ENCODE assay signal across 13 cellular contexts in the genomic region with DNA sequence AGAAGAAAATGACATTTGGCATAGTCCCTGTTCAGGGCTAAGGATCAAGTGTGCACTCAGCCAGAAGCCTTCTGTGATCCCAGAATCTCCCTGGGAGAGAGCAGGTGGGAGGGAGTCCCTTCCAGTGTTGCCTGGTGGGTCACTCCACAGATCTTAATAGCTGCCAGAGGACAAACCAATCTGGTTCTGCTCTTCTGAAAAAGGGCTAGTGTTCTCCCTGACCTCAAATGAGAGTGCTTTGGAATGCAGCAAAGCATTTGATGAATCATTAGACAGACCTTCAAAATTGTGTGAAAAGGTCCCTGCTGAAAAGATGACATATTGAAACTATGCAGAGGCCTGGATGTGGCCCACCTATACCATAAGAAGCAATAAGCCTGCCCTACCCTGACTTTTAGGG.
DNase-seq lines count a peak whose midpoint lies in the region; ATAC-seq and TF ChIP-seq lines count a peak whose summit lies in the region.
"Had no signal": no experiment of that assay in that cellular context is flagged by ENCODE, and none has a peak within 500 bp of the region (broad histone marks: within the 10 kb centered on the region; RNA-seq: fewer than 3 reads in every experiment).

No MANE protein-coding gene starts in this region.

- H3K9me3 ChIP-seq in WERI-Rb-1 (ENCODE audit: severe bottlenecking) (no peaks in the 10 kb centered on the region), skeletal muscle satellite cell (replicated peaks; ENCODE audit: low read length) (no peaks in the 10 kb centered on the region)
- H3K9me3 ChIP-seq: spleen had no signal

- TF ChIP-seq CTCF in WERI-Rb-1 (IDR thresholded peaks at IDR 0.05; ENCODE audit: low read depth, low read length), result no peak

- H3K9ac ChIP-seq in skeletal muscle satellite cell (ENCODE audit: low read depth, low read length), result no peak overlapping the region

- H3K9me3 Mint-ChIP-seq in activated naive CD4-positive, alpha-beta T cell treated with anti-CD3 and anti-CD28 coated beads, Interleukin-2, amount 10 ng/mL, durations not matched to agents 7 days and 5 days, result no peaks in the 10 kb centered on the region
- H3K9me3 Mint-ChIP-seq: activated B cell treated with CpG ODN at 0.5 μM for 24 hours had no signal

- peaks cover 15% of the 10 kb centered on the region for H3K4me1 ChIP-seq in skeletal muscle satellite cell (ENCODE audit: control insufficient read depth, insufficient read depth, low read length)
- H3K4me1 ChIP-seq: spleen had no signal

- ATAC-seq in GM19467 (IDR thresholded peaks at IDR 0.05; ENCODE audit: unreplicated experiment) (no peak), HG03095 (IDR thresholded peaks at IDR 0.05; ENCODE audit: unreplicated experiment) (no peak)

- H3K27ac Mint-ChIP-seq in activated naive CD4-positive, alpha-beta T cell treated with anti-CD3 and anti-CD28 coated beads, Interleukin-2, amount 10 ng/mL, durations not matched to agents 7 days and 5 days, result no peak overlapping the region
- H3K27ac Mint-ChIP-seq: activated B cell treated with CpG ODN at 0.5 μM for 24 hours had no signal

- no peak overlapping the region for H3K4me3 Mint-ChIP-seq in activated naive CD4-positive, alpha-beta T cell treated with anti-CD3 and anti-CD28 coated beads, Interleukin-2, amount 10 ng/mL, durations not matched to agents 7 days and 5 days
- H3K4me3 Mint-ChIP-seq: activated B cell treated with CpG ODN at 0.5 μM for 24 hours had no signal

- H3K4me1 Mint-ChIP-seq in activated naive CD4-positive, alpha-beta T cell treated with anti-CD3 and anti-CD28 coated beads, Interleukin-2, amount 10 ng/mL, durations not matched to agents 7 days and 5 days, result no peaks in the 10 kb centered on the region
- H3K4me1 Mint-ChIP-seq: activated B cell treated with CpG ODN at 0.5 μM for 24 hours had no signal

- peak overlapping the region; percentile 7 for H3K4me2 ChIP-seq in skeletal muscle satellite cell (ENCODE audit: low read length)
- H3K4me2 ChIP-seq: hepatocyte had no signal

- CTCF ChIA-PET in activated naive CD4-positive, alpha-beta T cell treated with anti-CD3 and anti-CD28 coated beads, Interleukin-2, amount 10 ng/mL, durations not matched to agents 7 days and 5 days (lab: Charles Lee), result no interaction called here

- no peaks in the 10 kb centered on the region for H3K36me3 Mint-ChIP-seq in activated naive CD4-positive, alpha-beta T cell treated with anti-CD3 and anti-CD28 coated beads, Interleukin-2, amount 10 ng/mL, durations not matched to agents 7 days and 5 days

- H3K27me3 Mint-ChIP-seq in activated naive CD4-positive, alpha-beta T cell treated with anti-CD3 and anti-CD28 coated beads, Interleukin-2, amount 10 ng/mL, durations not matched to agents 7 days and 5 days, result no peaks in the 10 kb centered on the region
- H3K27me3 Mint-ChIP-seq: activated B cell treated with CpG ODN at 0.5 μM for 24 hours had no signal

- H3K36me3 ChIP-seq in WERI-Rb-1 (no peaks in the 10 kb centered on the region), skeletal muscle satellite cell (ENCODE audit: insufficient read depth, low read length) (no peaks in the 10 kb centered on the region)
- H3K36me3 ChIP-seq: spleen had no signal

- DNase-seq in HS-5 (ENCODE audit: low read depth) (peak; percentile 63), WERI-Rb-1 (peak; percentile 26), globus pallidus (ENCODE audit: low spot score) (peak; percentile 48), NCI-H1105 treated with DMSO at 0.1 percent for 48 hours (lab: John Stamatoyannopoulos, UW) (no peak)
- DNase-seq in activated naive CD4-positive, alpha-beta T cell treated with anti-CD3 and anti-CD28 coated beads, Interleukin-2, amount 10 ng/mL, durations not matched to agents 7 days and 5 days, result no peak
- DNase-seq: activated B cell treated with CpG ODN at 0.5 μM for 24 hours, dermis blood vessel endothelial cell, NCI-H2171, spleen had no signal

- no peak overlapping the region; the same call in 1 of the 2 replicates for H3K27ac ChIP-seq in WERI-Rb-1
- H3K27ac ChIP-seq: hepatocyte, spleen had no signal

- no peaks in the 10 kb centered on the region for H3K27me3 ChIP-seq in WERI-Rb-1 (ENCODE audit: insufficient read depth, low read depth, severe bottlenecking)
- no peaks in the 10 kb centered on the region for H3K27me3 ChIP-seq in skeletal muscle satellite cell (ENCODE audit: control insufficient read depth, insufficient read depth, low read length)
- H3K27me3 ChIP-seq: hepatocyte, spleen had no signal

- no peak overlapping the region for H3K4me3 ChIP-seq in WERI-Rb-1 (ENCODE audit: low read depth, low read length)
- H3K4me3 ChIP-seq in skeletal muscle satellite cell (ENCODE audit: low read length), result no peak overlapping the region
- H3K4me3 ChIP-seq: hepatocyte, spleen had no signal

Comparison
In these comparisons a context has a peak if more than half of its experiments do, and no peak if none do; other contexts are left out.
1. DNase-seq: peak in HS-5 (single experiment), WERI-Rb-1 (single experiment) and globus pallidus (single experiment); none in activated naive CD4-positive, alpha-beta T cell treated with anti-CD3 and anti-CD28 coated beads, Interleukin-2, amount 10 ng/mL, durations not matched to agents 7 days and 5 days (single experiment) and NCI-H1105 treated with DMSO at 0.1 percent for 48 hours (single experiment).